In the genomic region with DNA sequence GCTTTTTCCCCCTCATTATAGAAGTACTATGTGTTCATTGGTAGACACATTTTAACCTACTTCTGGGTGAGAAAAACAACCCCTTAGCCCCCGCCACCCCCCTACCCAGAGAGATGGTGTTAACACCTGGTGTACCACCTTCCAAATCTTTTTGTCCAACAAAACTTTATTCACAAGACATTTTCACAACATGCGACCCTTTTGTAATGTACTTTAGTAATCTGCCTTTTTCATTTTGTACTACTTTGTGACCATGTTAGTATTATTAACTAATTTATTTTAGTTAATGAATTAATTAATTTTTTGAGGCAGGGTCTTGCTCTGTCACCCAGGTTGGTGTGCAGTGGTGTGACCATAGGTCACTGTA, we compare ENCODE assay signal across 16 cellular contexts. TPM values are rescaled to one million over a fixed set of nuclear protein-coding genes. Genes with fewer than 3 reads are reported as not detected.
DNase-seq lines count a peak whose midpoint lies in the region; ATAC-seq lines count a peak whose summit lies in the region.
"Had no signal": no experiment of that assay in that cellular context is flagged by ENCODE, and none has a peak within 500 bp of the region (broad histone marks: within the 10 kb centered on the region; RNA-seq: fewer than 3 reads in every experiment).

No MANE protein-coding gene starts in this region.

- intact Hi-C loops in activated CD4-positive, alpha-beta memory T cell treated with anti-CD3 and anti-CD28 coated beads for 36 hours (cut with micrococcal nuclease): loop anchor here (5.0 kb wide), 1 partner anchor 38 kb away; no protein-coding TSS in a partner anchor

- peaks cover 1% of the 10 kb centered on the region for H3K36me3 Mint-ChIP-seq in T-helper 1 cell treated with Interleukin-12 subunit alpha and Interleukin-12 subunit beta and Interleukin-4 antibody, amounts not matched to agents 30 μg/mL and 1 μg/mL, for 36 hours (ENCODE audit: low read depth)
- H3K36me3 Mint-ChIP-seq in activated CD4-positive, alpha-beta memory T cell treated with anti-CD3 and anti-CD28 coated beads for 36 hours: no peaks in the 10 kb centered on the region
- peaks cover 3 to 14% of the 10 kb centered on the region in 2 donors for H3K36me3 Mint-ChIP-seq in naive B cell
- H3K36me3 Mint-ChIP-seq: mesothelial cell of epicardium had no signal

- peaks cover 28% of the 10 kb centered on the region for H3K4me1 Mint-ChIP-seq in T-helper 1 cell treated with Interleukin-12 subunit alpha and Interleukin-12 subunit beta and Interleukin-4 antibody, amounts not matched to agents 30 μg/mL and 1 μg/mL, for 36 hours (ENCODE audit: low read depth)
- peaks cover 24% of the 10 kb centered on the region for H3K4me1 Mint-ChIP-seq in activated CD4-positive, alpha-beta memory T cell treated with anti-CD3 and anti-CD28 coated beads for 36 hours (ENCODE audit: low read depth)
- H3K4me1 Mint-ChIP-seq in naive B cell: peaks cover 69 to 94% (median 84%) of the 10 kb centered on the region in 3 donors

- H3K27me3 Mint-ChIP-seq in T-helper 1 cell treated with Interleukin-12 subunit alpha and Interleukin-12 subunit beta and Interleukin-4 antibody, amounts not matched to agents 30 μg/mL and 1 μg/mL, for 36 hours (ENCODE audit: low read depth): no peaks in the 10 kb centered on the region
- H3K27me3 Mint-ChIP-seq in activated CD4-positive, alpha-beta memory T cell treated with anti-CD3 and anti-CD28 coated beads for 36 hours: no peaks in the 10 kb centered on the region
- no peaks in the 10 kb centered on the region for H3K27me3 Mint-ChIP-seq in naive B cell

- H3K27ac Mint-ChIP-seq in T-helper 1 cell treated with Interleukin-12 subunit alpha and Interleukin-12 subunit beta and Interleukin-4 antibody, amounts not matched to agents 30 μg/mL and 1 μg/mL, for 36 hours: peak overlapping the region; percentile 83
- peak overlapping the region; percentile 83 for H3K27ac Mint-ChIP-seq in activated CD4-positive, alpha-beta memory T cell treated with anti-CD3 and anti-CD28 coated beads for 36 hours
- H3K27ac Mint-ChIP-seq in naive B cell: peak overlapping the region; percentile 97 to 99 (median 98)
- H3K27ac Mint-ChIP-seq: mesothelial cell of epicardium had no signal

- DNase-seq in T-helper 1 cell (no peak), naive B cell (no peak), DMS53 (lab: John Stamatoyannopoulos, UW) (no peak), NK-92 (lab: John Stamatoyannopoulos, UW; ENCODE audit: unreplicated experiment) (no peak)
- no peak for DNase-seq in activated CD4-positive, alpha-beta memory T cell treated with anti-CD3 and anti-CD28 coated beads for 36 hours
- DNase-seq: activated CD8-positive, alpha-beta memory T cell treated with anti-CD3 and anti-CD28 coated beads, Interleukin-2, amount 50 U/mL, for 4 hours; dermis blood vessel endothelial cell; kidney; NCI-H1417; NCI-H2227 treated with DMSO at 0.1 percent for 48 hours; pancreas; SK-N-SH had no signal

- H3K9me3 Mint-ChIP-seq in T-helper 1 cell treated with Interleukin-12 subunit alpha and Interleukin-12 subunit beta and Interleukin-4 antibody, amounts not matched to agents 30 μg/mL and 1 μg/mL, for 36 hours: no peaks in the 10 kb centered on the region
- H3K9me3 Mint-ChIP-seq in activated CD4-positive, alpha-beta memory T cell treated with anti-CD3 and anti-CD28 coated beads for 36 hours: no peaks in the 10 kb centered on the region
- H3K9me3 Mint-ChIP-seq in naive B cell: peaks cover 0 to 3% (median 0%) of the 10 kb centered on the region in 7 donors
- H3K9me3 Mint-ChIP-seq: mesothelial cell of epicardium had no signal

- CTCF ChIA-PET in activated CD4-positive, alpha-beta memory T cell treated with anti-CD3 and anti-CD28 coated beads for 36 hours (lab: Charles Lee): no interaction called here

- peak overlapping the region; percentile 39; the same call in 1 of the 2 replicates for H3K4me3 ChIP-seq in GM08714 (ENCODE audit: low read length)
- H3K4me3 ChIP-seq: pancreas had no signal

- POLR2A ChIA-PET in activated CD4-positive, alpha-beta memory T cell treated with anti-CD3 and anti-CD28 coated beads for 36 hours (lab: Charles Lee): no interaction called here

- peak overlapping the region; percentile 28 for H3K4me3 Mint-ChIP-seq in T-helper 1 cell treated with Interleukin-12 subunit alpha and Interleukin-12 subunit beta and Interleukin-4 antibody, amounts not matched to agents 30 μg/mL and 1 μg/mL, for 36 hours
- peak overlapping the region; percentile 35 for H3K4me3 Mint-ChIP-seq in activated CD4-positive, alpha-beta memory T cell treated with anti-CD3 and anti-CD28 coated beads for 36 hours
- peak overlapping the region; percentile 46 to 88 (median 78) for H3K4me3 Mint-ChIP-seq in naive B cell
- H3K4me3 Mint-ChIP-seq: mesothelial cell of epicardium had no signal

- ATAC-seq in naive B cell (ENCODE audit: low read depth in 2 of 2) (no peak), HG03457 (IDR thresholded peaks at IDR 0.05; ENCODE audit: unreplicated experiment) (no peak)

RNA-seq across cellular contexts. Expression of a gene that starts 20.0 kb away (rescaled TPM):
- 10 to 100 TPM in 1 of 2 experiments, 1 to 10 TPM in 1; 8.3 to 10.6 TPM for total RNA-seq in activated CD4-positive, alpha-beta memory T cell treated with anti-CD3 and anti-CD28 coated beads for 36 hours
- 100 to 1,000 TPM in 2 of 6 donors, 10 to 100 TPM in 4; 65.1 to 119 (median 92.5) TPM for polyA plus RNA-seq in naive B cell (ENCODE audit: low read depth in 6 of 6)
